1 cellular context compared by ENCODE assay signal in the genomic region with DNA sequence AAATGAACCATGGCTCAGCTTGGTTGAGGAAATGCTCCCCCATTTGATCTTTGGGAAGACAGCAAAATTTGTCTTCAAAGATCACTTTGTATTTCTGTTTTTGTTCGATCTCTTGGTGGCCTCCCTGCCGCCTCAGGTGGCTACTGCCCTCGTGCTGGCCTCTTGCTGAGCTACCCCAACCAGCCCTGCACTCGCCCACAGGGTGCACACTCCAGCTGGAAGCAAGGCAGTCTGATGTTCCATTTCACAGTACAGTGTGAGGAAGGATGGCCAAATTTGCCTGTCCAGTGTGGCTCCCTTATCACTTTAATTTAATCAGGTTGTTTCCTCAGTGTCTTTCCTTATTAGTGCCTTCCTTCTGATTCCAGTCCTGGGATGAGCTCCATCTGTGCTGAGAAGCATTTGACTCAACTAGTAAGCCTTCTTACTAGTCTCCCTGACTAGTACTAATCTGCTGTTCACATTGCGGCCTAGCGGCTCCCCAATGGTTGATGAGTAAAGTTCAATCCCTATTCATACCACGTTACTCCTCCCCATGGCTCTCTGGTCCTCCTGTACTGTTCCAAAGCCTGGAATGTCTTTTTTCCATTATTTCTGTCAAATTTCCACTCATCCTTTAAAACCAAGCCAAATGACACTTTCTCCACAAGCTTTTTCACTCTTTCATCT.
TF ChIP-seq lines count a peak whose summit lies in the region.

No MANE protein-coding gene starts in this region.

TF ChIP-seq in H1, 55 proteins besides CTCF, POLR2A, EP300 and RAD21:
- TF ChIP-seq SUZ12 (IDR thresholded peaks at IDR 0.05; ENCODE audit: low read length) (no peak), HDAC6 (IDR thresholded peaks at IDR 0.05; ENCODE audit: low read depth, low read length) (no peak), CHD2 (IDR thresholded peaks at IDR 0.05; ENCODE audit: low read length) (no peak), SP1 (IDR thresholded peaks at IDR 0.05; ENCODE audit: low read depth, low read length) (no peak), E2F6 (IDR thresholded peaks at IDR 0.05) (no peak), TCF12 (IDR thresholded peaks at IDR 0.05; ENCODE audit: low read depth, low read length) (no peak), JUND (IDR thresholded peaks at IDR 0.05; ENCODE audit: low read length) (no peak), BRCA1 (IDR thresholded peaks at IDR 0.05; ENCODE audit: low read depth, low read length) (no peak), POU5F1 (IDR thresholded peaks at IDR 0.05; ENCODE audit: low read depth, low read length) (no peak), POLR2AphosphoS5 (IDR thresholded peaks at IDR 0.05; ENCODE audit: low read depth, low read length) (no peak), TAF7 (optimal IDR thresholded peaks at IDR 0.05; ENCODE audit: borderline replicate concordance, low read depth, low read length) (no peak), CBX8 (IDR thresholded peaks at IDR 0.05; ENCODE audit: borderline replicate concordance, low read depth, low read length) (no peak), SIRT6 (IDR thresholded peaks at IDR 0.05; ENCODE audit: low read length) (no peak), PHF8 (conservative IDR thresholded peaks at IDR 0.05; ENCODE audit: low read depth, low read length) (no peak)
